ENCODE assay signal across 8 cellular contexts in the genomic region with DNA sequence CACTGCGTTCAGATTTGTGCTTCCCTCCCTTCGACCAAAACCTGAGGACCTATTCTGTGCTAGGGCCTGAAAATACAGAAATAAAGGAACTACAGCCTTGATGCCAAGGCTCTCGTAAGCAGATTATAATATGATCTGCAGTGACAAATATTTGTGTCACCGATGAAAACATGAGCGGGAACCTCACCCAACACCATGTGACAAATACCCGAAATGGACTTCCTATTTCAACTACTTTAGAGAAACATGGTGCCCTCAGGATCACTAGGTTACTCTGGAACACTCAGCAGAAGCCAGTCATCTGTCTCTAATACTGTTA. TPM values are rescaled to one million over a fixed set of nuclear protein-coding genes. Genes with fewer than 3 reads are reported as not detected.
DNase-seq lines count a peak whose midpoint lies in the region; TF ChIP-seq lines count a peak whose summit lies in the region.

No MANE protein-coding gene starts in this region.

- H3K36me3 ChIP-seq in SJCRH30: peaks cover 9% of the 10 kb centered on the region
- no peaks in the 10 kb centered on the region for H3K36me3 ChIP-seq in esophagus (ENCODE audit: control insufficient read depth in 2 of 2, insufficient read depth in 2 of 2, low read length in 1 of 2)
- H3K36me3 ChIP-seq in osteoblast (ENCODE audit: insufficient read depth, low read length): peaks cover 12% of the 10 kb centered on the region

- H3K4me2 ChIP-seq in osteoblast (ENCODE audit: insufficient read depth, low read length): peak overlapping the region; percentile 99

- no peak overlapping the region; the same call in 1 of the 2 replicates for H3K27ac ChIP-seq in SJCRH30
- H3K27ac ChIP-seq in esophagus (ENCODE audit: low read depth in 2 of 2, low read length in 1 of 2): peak overlapping the region; percentile 87 to 97
- no peak overlapping the region for H3K27ac ChIP-seq in osteoblast (ENCODE audit: low read depth, low read length)

- H3K9me3 ChIP-seq in SJCRH30 (replicated peaks): no peaks in the 10 kb centered on the region
- no peaks in the 10 kb centered on the region for H3K9me3 ChIP-seq in esophagus (ENCODE audit: control insufficient read depth in 2 of 2, insufficient read depth in 1 of 2, low read depth in 1 of 2, low read length in 1 of 2)
- H3K9me3 ChIP-seq in osteoblast (ENCODE audit: low read depth, low read length): no peaks in the 10 kb centered on the region

- 35 to 40% methylated on average over 6 of the region's 6 CpGs for WGBS in esophagus, 2 donors

- no peak for TF ChIP-seq CTCF in osteoblast (IDR thresholded peaks at IDR 0.05; ENCODE audit: extremely low read depth, low read depth, low read length)

- DNase-seq in DMS53 (lab: John Stamatoyannopoulos, UW) (peak; percentile 61), DMS53 treated with DMSO at 0.1 percent for 48 hours (lab: John Stamatoyannopoulos, UW; ENCODE audit: unreplicated experiment) (no peak), SJCRH30 (no peak), osteoblast (ENCODE audit: insufficient read length, low spot score, missing footprints) (no peak), NCI-H82 (lab: John Stamatoyannopoulos, UW) (no peak), AG20443 (ENCODE audit: low spot score) (no peak), NCI-H1930 (lab: John Stamatoyannopoulos, UW) (no peak)

- H3K4me1 ChIP-seq in SJCRH30 (peaks cover 14% of the 10 kb centered on the region), esophagus (ENCODE audit: control insufficient read depth in 2 of 2, insufficient read depth in 2 of 2, low read length in 1 of 2) (no peaks in the 10 kb centered on the region), osteoblast (ENCODE audit: insufficient read depth, low read length) (peaks cover 11% of the 10 kb centered on the region)

- H3K4me3 ChIP-seq in SJCRH30 (peak overlapping the region; percentile 91), esophagus (ENCODE audit: low read depth in 1 of 2, low read length in 2 of 2) (peak overlapping the region; percentile 79 to 80), osteoblast (ENCODE audit: insufficient read depth, low read length) (peak overlapping the region; percentile 87)

- peaks cover 41% of the 10 kb centered on the region for H3K79me2 ChIP-seq in osteoblast (ENCODE audit: insufficient read depth, low read length)

- H3K27me3 ChIP-seq in SJCRH30: no peaks in the 10 kb centered on the region
- no peaks in the 10 kb centered on the region for H3K27me3 ChIP-seq in esophagus (ENCODE audit: control insufficient read depth in 1 of 2, insufficient read depth in 2 of 2, low read length in 2 of 2)
- no peaks in the 10 kb centered on the region for H3K27me3 ChIP-seq in osteoblast (ENCODE audit: insufficient read depth, low read length)

- peak overlapping the region; percentile 96 for H2AFZ ChIP-seq in osteoblast (ENCODE audit: low read length)

- peaks cover 7% of the 10 kb centered on the region for H4K20me1 ChIP-seq in osteoblast (ENCODE audit: insufficient read depth, low read length)

RNA-seq across cellular contexts. Expression of gene VAMP3, which starts 0.5 kb away (rescaled TPM):
- 97.8 and 102 TPM in 2 replicates for total RNA-seq in SJCRH30 (2014; rRNA removed; shearing (Covaris generic))
- polyA plus RNA-seq in esophagus: 10 to 100 TPM; 42.2 to 60.0 TPM
- total RNA-seq in osteoblast: 101 and 103 TPM in 2 replicates

RNA-seq across cellular contexts. Expression of gene PER3, which starts 13.5 kb away (rescaled TPM):
- total RNA-seq in SJCRH30 (2014; rRNA removed; shearing (Covaris generic)): 2.0 and 2.7 TPM in 2 replicates
- 10 to 100 TPM in 1 of 2 donors, 1 to 10 TPM in 1; 6.6 to 11.8 TPM for polyA plus RNA-seq in esophagus
- 22.4 and 24.2 TPM in 2 replicates for total RNA-seq in osteoblast

Comparison
In these comparisons a context has a peak if more than half of its experiments do, and no peak if none do; other contexts are left out.
1. H3K27ac ChIP-seq: peak in esophagus (2 of 2); none in SJCRH30 (single experiment) and osteoblast (single experiment).
2. Peak in every context shown above with its lines, with median percentiles within 50 percentile points of each other: H3K4me3 ChIP-seq.